10 cellular contexts compared by ENCODE assay signal in the genomic region with DNA sequence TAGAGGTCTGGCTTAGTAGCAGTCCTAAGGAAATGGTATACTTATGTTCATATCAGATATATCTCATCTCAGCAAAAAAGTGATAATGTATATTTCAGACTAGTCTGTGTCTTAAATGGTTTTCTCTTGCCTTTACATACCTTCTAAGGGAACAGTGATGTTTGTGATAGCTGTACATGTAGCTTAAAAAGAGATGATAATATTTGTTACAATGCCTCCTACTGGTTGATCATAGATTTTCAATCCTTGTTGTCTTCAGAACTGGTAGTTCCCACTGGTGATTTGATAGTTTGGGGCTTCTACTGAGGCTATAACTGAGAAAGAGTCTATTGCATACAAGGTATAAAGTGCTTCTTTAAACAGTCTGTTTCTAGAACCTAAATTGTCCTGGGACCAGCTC.
DNase-seq lines count a peak whose midpoint lies in the region; TF ChIP-seq lines count a peak whose summit lies in the region.
"Had no signal": no experiment of that assay in that cellular context is flagged by ENCODE, and none has a peak within 500 bp of the region (broad histone marks: within the 10 kb centered on the region; RNA-seq: fewer than 3 reads in every experiment).

No MANE protein-coding gene starts in this region.

- H3K4me1 ChIP-seq in neural progenitor cell, result peaks cover 50% of the 10 kb centered on the region
- H3K4me1 ChIP-seq: transverse colon had no signal

- TF ChIP-seq CTCF in LNCAP (IDR thresholded peaks at IDR 0.05), result peak; percentile 58
- peak; percentile 35 for TF ChIP-seq CTCF in astrocyte of the spinal cord (IDR thresholded peaks at IDR 0.05; ENCODE audit: low read depth, low read length)
- TF ChIP-seq CTCF in neural progenitor cell (IDR thresholded peaks at IDR 0.05), result peak; percentile 46

- no peaks in the 10 kb centered on the region for H3K27me3 Mint-ChIP-seq in neural progenitor cell (ENCODE audit: insufficient read depth, low read depth)
- H3K27me3 Mint-ChIP-seq: central memory CD8-positive, alpha-beta T cell had no signal

- peaks cover 27% of the 10 kb centered on the region for H3F3A ChIP-seq in neural progenitor cell (ENCODE audit: low read depth)

- DNase-seq in NCI-H2107 treated with DMSO at 0.1 percent for 48 hours (lab: John Stamatoyannopoulos, UW; ENCODE audit: unreplicated experiment) (peak; percentile 50), NCI-H2107 (lab: John Stamatoyannopoulos, UW) (no peak), astrocyte of the spinal cord (ENCODE audit: low read depth, low spot score) (peak; percentile 5), neural progenitor cell (ENCODE audit: low spot score) (no peak), cerebellar nuclear complex (lab: John Stamatoyannopoulos, UW) (no peak), posterior cingulate gyrus (no peak), globus pallidus (ENCODE audit: low spot score) (no peak)
- DNase-seq: transverse colon had no signal

- no peaks in the 10 kb centered on the region for H3K27me3 ChIP-seq in neural progenitor cell
- H3K27me3 ChIP-seq: transverse colon had no signal

- H3K4me2 ChIP-seq in neural progenitor cell, result no peak overlapping the region

- in situ Hi-C loops in astrocyte of the spinal cord (cut with HindIII; ENCODE audit: low sequenced_read_pairs), result no loop called here

- no peaks in the 10 kb centered on the region for H3K9me3 ChIP-seq in neural progenitor cell (ENCODE audit: low read depth)
- H3K9me3 ChIP-seq: transverse colon had no signal

- no peaks in the 10 kb centered on the region for H3K9me3 Mint-ChIP-seq in neural progenitor cell
- H3K9me3 Mint-ChIP-seq: central memory CD8-positive, alpha-beta T cell had no signal

- peaks cover 38% of the 10 kb centered on the region for H4K20me1 ChIP-seq in neural progenitor cell (ENCODE audit: low read depth)

- H3K4me3 Mint-ChIP-seq in neural progenitor cell, result no peak overlapping the region
- H3K4me3 Mint-ChIP-seq: central memory CD8-positive, alpha-beta T cell had no signal

- no peaks in the 10 kb centered on the region for H3K36me3 ChIP-seq in neural progenitor cell
- H3K36me3 ChIP-seq: transverse colon had no signal

- no peak overlapping the region for H3K9ac ChIP-seq in neural progenitor cell

- peaks cover 4% of the 10 kb centered on the region for H3K79me2 ChIP-seq in neural progenitor cell (ENCODE audit: low read depth)

- H3K27ac ChIP-seq in neural progenitor cell, result no peak overlapping the region
- H3K27ac ChIP-seq: transverse colon had no signal

- intact Hi-C loops in posterior cingulate gyrus (cut with DNase I), result loop anchor here (5.0 kb wide), 2 partner anchors 157 to 232 kb away; no protein-coding TSS in a partner anchor

- H3K4me3 ChIP-seq in astrocyte of the spinal cord (ENCODE audit: low read depth, low read length) (no peak overlapping the region), neural progenitor cell (no peak overlapping the region)
- H3K4me3 ChIP-seq: transverse colon had no signal

- no peak overlapping the region for H3K27ac Mint-ChIP-seq in neural progenitor cell

- no peak overlapping the region for H2AFZ ChIP-seq in neural progenitor cell (replicated peaks)

- no peaks in the 10 kb centered on the region for H3K36me3 Mint-ChIP-seq in neural progenitor cell

- H3K4me1 Mint-ChIP-seq in neural progenitor cell, result peaks cover 39% of the 10 kb centered on the region

Comparison
In these comparisons a context has a peak if more than half of its experiments do, and no peak if none do; other contexts are left out.
1. DNase-seq: peak in NCI-H2107 treated with DMSO at 0.1 percent for 48 hours (single experiment) and astrocyte of the spinal cord (single experiment); none in NCI-H2107 (single experiment), neural progenitor cell (single experiment), cerebellar nuclear complex (0 of 2), posterior cingulate gyrus (0 of 10) and globus pallidus (single experiment).
2. Peak in every context shown above with its lines, with median percentiles within 50 percentile points of each other: CTCF ChIP-seq.